ENCODE assay signal across 33 cellular contexts in the genomic region with DNA sequence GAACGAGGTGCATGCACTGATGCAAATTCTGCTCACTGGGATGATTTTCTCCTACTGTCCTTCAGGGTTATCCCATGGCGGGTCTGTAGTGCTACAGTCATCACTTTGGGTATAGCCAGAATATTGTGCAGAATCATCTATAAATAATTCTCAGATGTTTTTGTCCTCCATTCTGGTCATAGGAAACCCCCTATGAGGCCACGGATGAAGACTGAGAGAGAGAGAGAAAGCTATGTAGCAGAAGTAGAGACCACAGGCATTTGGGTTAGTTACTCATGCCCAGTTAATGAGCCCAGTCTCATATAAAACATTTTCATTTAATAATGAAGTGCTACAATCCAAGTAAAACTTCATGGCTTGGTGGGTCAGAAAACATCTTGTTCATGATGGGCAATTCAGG.
"Had no signal": no experiment of that assay in that cellular context is flagged by ENCODE, and none has a peak within 500 bp of the region (broad histone marks: within the 10 kb centered on the region; RNA-seq: fewer than 3 reads in every experiment).

No MANE protein-coding gene starts in this region.

- H3K36me3 ChIP-seq: ascending aorta, brain microvascular endothelial cell, MG63, Peyer's patch, WERI-Rb-1 had no signal

- H3K27me3 Mint-ChIP-seq: activated CD8-positive, alpha-beta T cell treated with anti-CD3 and anti-CD28 coated beads for 36 hours; activated naive CD4-positive, alpha-beta T cell treated with anti-CD3 and anti-CD28 coated beads, Interleukin-2, amount 50 U/mL, for 24 hours; activated naive CD8-positive, alpha-beta T cell treated with anti-CD3 and anti-CD28 coated beads, Interleukin-2, amount 10 ng/mL, durations not matched to agents 7 days and 5 days had no signal

- H3K27ac ChIP-seq: ascending aorta, brain microvascular endothelial cell, Peyer's patch, WERI-Rb-1 had no signal

- H3K4me3 Mint-ChIP-seq: activated CD8-positive, alpha-beta T cell treated with anti-CD3 and anti-CD28 coated beads for 36 hours; activated naive CD4-positive, alpha-beta T cell treated with anti-CD3 and anti-CD28 coated beads, Interleukin-2, amount 50 U/mL, for 24 hours; activated naive CD8-positive, alpha-beta T cell treated with anti-CD3 and anti-CD28 coated beads, Interleukin-2, amount 10 ng/mL, durations not matched to agents 7 days and 5 days had no signal

- ATAC-seq: activated CD8-positive, alpha-beta T cell treated with anti-CD3 and anti-CD28 coated beads for 36 hours; PC-3 had no signal

- H3K9me3 ChIP-seq: ascending aorta, MG63, Peyer's patch had no signal

- H3K9me3 Mint-ChIP-seq: activated CD8-positive, alpha-beta T cell treated with anti-CD3 and anti-CD28 coated beads for 36 hours; activated naive CD4-positive, alpha-beta T cell treated with anti-CD3 and anti-CD28 coated beads, Interleukin-2, amount 50 U/mL, for 24 hours; activated naive CD8-positive, alpha-beta T cell treated with anti-CD3 and anti-CD28 coated beads, Interleukin-2, amount 10 ng/mL, durations not matched to agents 7 days and 5 days; activated T-helper 2 cell treated with anti-CD3 and anti-CD28 coated beads, Interferon-gamma antibody, Interleukin-2, Interleukin-4, amounts not matched to agents 10 μg/mL and 5 μg/mL and 100 μg/mL, durations not matched to agents 14 hours and 24 hours and 36 hours had no signal

- H3K27ac Mint-ChIP-seq: activated CD8-positive, alpha-beta T cell treated with anti-CD3 and anti-CD28 coated beads for 36 hours; activated naive CD4-positive, alpha-beta T cell treated with anti-CD3 and anti-CD28 coated beads, Interleukin-2, amount 50 U/mL, for 24 hours; activated naive CD8-positive, alpha-beta T cell treated with anti-CD3 and anti-CD28 coated beads, Interleukin-2, amount 10 ng/mL, durations not matched to agents 7 days and 5 days; activated T-helper 2 cell treated with anti-CD3 and anti-CD28 coated beads, Interferon-gamma antibody, Interleukin-2, Interleukin-4, amounts not matched to agents 10 μg/mL and 5 μg/mL and 100 μg/mL, durations not matched to agents 14 hours and 24 hours and 36 hours had no signal

- H3K4me1 ChIP-seq: Peyer's patch had no signal

- DNase-seq: activated CD4-positive, alpha-beta T cell treated with anti-CD3 and anti-CD28 coated beads for 1 hour; activated CD4-positive, alpha-beta T cell treated with anti-CD3 and anti-CD28 coated beads for 48 hours; activated CD4-positive, alpha-beta T cell treated with anti-CD3 and anti-CD28 coated beads, Interleukin-2, amount 50 U/mL, for 4 hours; activated CD4-positive, CD25-positive, alpha-beta regulatory T cell; activated CD8-positive, alpha-beta T cell treated with anti-CD3 and anti-CD28 coated beads for 36 hours; activated gamma-delta T cell; activated naive CD4-positive, alpha-beta T cell treated with Interleukin-2 at 50 U/mL for 16 hours; activated naive CD8-positive, alpha-beta T cell treated with anti-CD3 and anti-CD28 coated beads, Interleukin-2, amount 10 ng/mL, durations not matched to agents 7 days and 5 days; activated T-cell treated with anti-CD3 and anti-CD28 coated beads, Interleukin-2, amount 50 U/mL, for 1 hour; amygdala; brain microvascular endothelial cell; central memory CD4-positive, alpha-beta T cell; Karpas-422; MG63; NCI-H1048; NCI-H1436 treated with DMSO at 0.1 percent for 48 hours; NCI-H1694 treated with DMSO at 0.1 percent for 48 hours; NCI-H2029 treated with DMSO at 0.1 percent for 48 hours; NCI-H2107; NCI-H2171; NCI-H510A; NCI-H526; NCI-H748 treated with DMSO at 0.1 percent for 48 hours; NK-92 treated with Interleukin-12 subunit alpha and Interleukin-12 subunit beta, amount 100 ng/mL, for 24 hours; PC-3; Peyer's patch; Right ventricle myocardium superior; SW 1271; T1000; WERI-Rb-1 had no signal

- H3K36me3 Mint-ChIP-seq: activated naive CD8-positive, alpha-beta T cell treated with anti-CD3 and anti-CD28 coated beads, Interleukin-2, amount 10 ng/mL, durations not matched to agents 7 days and 5 days had no signal

- H3K27me3 ChIP-seq: ascending aorta, brain microvascular endothelial cell, MG63, Peyer's patch had no signal

- H3K4me1 Mint-ChIP-seq: activated naive CD4-positive, alpha-beta T cell treated with anti-CD3 and anti-CD28 coated beads, Interleukin-2, amount 50 U/mL, for 24 hours; activated naive CD8-positive, alpha-beta T cell treated with anti-CD3 and anti-CD28 coated beads, Interleukin-2, amount 10 ng/mL, durations not matched to agents 7 days and 5 days had no signal

- H3K4me3 ChIP-seq: ascending aorta, MG63, Peyer's patch had no signal
